In genomic region chr4:140038031-140038533, GRCh38 we compare ENCODE assay signal across 1 cellular context.
TF ChIP-seq lines count a peak whose summit lies in the region.

No MANE protein-coding gene starts in this region.

TF ChIP-seq in SK-N-SH, 30 proteins besides CTCF, POLR2A, EP300 and RAD21 (continued from another document):
- TF ChIP-seq REST (IDR thresholded peaks at IDR 0.05; ENCODE audit: low read depth, low read length), result no peak
- no peak for TF ChIP-seq SMC3 (IDR thresholded peaks at IDR 0.05; ENCODE audit: low read depth, low read length)
- TF ChIP-seq TCF12 (IDR thresholded peaks at IDR 0.05), result peak; percentile 61
- TF ChIP-seq SIN3A (IDR thresholded peaks at IDR 0.05; ENCODE audit: borderline replicate concordance, low read depth, low read length), result no peak
- no peak for TF ChIP-seq FOSL2 (IDR thresholded peaks at IDR 0.05; ENCODE audit: borderline replicate concordance, low read depth)
- TF ChIP-seq FOXM1 (IDR thresholded peaks at IDR 0.05; ENCODE audit: low read depth), result no peak
- no peak; the same call in none of the 2 replicates for TF ChIP-seq PBX3 (IDR thresholded peaks at IDR 0.05)
- TF ChIP-seq FOXJ3 (CRISPR knock-in tag; IDR thresholded peaks at IDR 0.05), result no peak
- no peak for TF ChIP-seq ELF1 (IDR thresholded peaks at IDR 0.05)
- TF ChIP-seq MAX (IDR thresholded peaks at IDR 0.05; ENCODE audit: low read depth), result no peak
- TF ChIP-seq ZBTB33 (IDR thresholded peaks at IDR 0.05; ENCODE audit: borderline replicate concordance, low read depth), result no peak
